Comparison of ENCODE assay signal across 28 cellular contexts in genomic region chr20:45742596-45742995, GRCh38. TPM values are rescaled to one million over a fixed set of nuclear protein-coding genes. Genes with fewer than 3 reads are reported as not detected.
"Had no signal": no experiment of that assay in that cellular context is flagged by ENCODE, and none has a peak within 500 bp of the region (broad histone marks: within the 10 kb centered on the region; RNA-seq: fewer than 3 reads in every experiment).

No MANE protein-coding gene starts in this region.

- H3K27me3 ChIP-seq: suprapubic skin, testis, thyroid gland, tibial artery, tibial nerve, upper lobe of left lung, upper lobe of right lung, uterus, vagina had no signal

- H3K4me3 ChIP-seq: stomach, suprapubic skin, testis, thoracic aorta, thyroid gland, tibial artery, tibial nerve, transverse colon, upper lobe of left lung, upper lobe of right lung, uterus, vagina had no signal

- H3K27ac ChIP-seq: stomach, suprapubic skin, testis, thoracic aorta, thyroid gland, tibial artery, tibial nerve, transverse colon, upper lobe of left lung, upper lobe of right lung, uterus, vagina had no signal

- H3K9me3 ChIP-seq: stomach, suprapubic skin, testis, thoracic aorta, thyroid gland, tibial artery, tibial nerve, transverse colon, upper lobe of left lung, upper lobe of right lung, uterus, vagina had no signal

- DNase-seq: stimulated activated CD4-positive, alpha-beta T cell treated with anti-CD3 and anti-CD28 coated beads, Interleukin-2, amount 100 ng/mL, for 48 hours; stimulated activated CD4-positive, alpha-beta T cell treated with anti-CD3 and anti-CD28 coated beads, Interleukin-4, amount 100 ng/mL, for 1 hour; stimulated activated CD4-positive, alpha-beta T cell treated with anti-CD3 and anti-CD28 coated beads, Interleukin-4, amount 100 ng/mL, for 24 hours; stimulated activated CD4-positive, alpha-beta T cell treated with anti-CD3 and anti-CD28 coated beads, Interleukin-4, amount 100 ng/mL, for 4 hours; stimulated activated CD8-positive, alpha-beta memory T cell treated with anti-CD3 and anti-CD28 coated beads, Interleukin-4, amount 100 ng/mL, for 48 hours; stimulated activated naive B cell treated with anti-CD40 and anti-IgM and Interleukin-4, amounts not matched to agents 10 μg/mL and 1 μg/mL and 100 μg/mL, for 72 hours; stimulated activated naive CD4-positive, alpha-beta T cell; stimulated activated naive CD4-positive, alpha-beta T cell treated with Interleukin-2 at 50 U/mL for 16 hours; stimulated activated naive CD8-positive, alpha-beta T cell treated with anti-CD3 and anti-CD28 coated beads, Interleukin-15, amount 100 ng/mL, for 72 hours; stimulated activated naive CD8-positive, alpha-beta T cell treated with anti-CD3 and anti-CD28 coated beads, Interleukin-15, Interleukin-2, amounts not matched to agents 100 U/mL and 50 U/mL, for 24 hours; stomach; substantia nigra; testis; thyroid gland; tibial artery; transverse colon; upper lobe of left lung; upper lobe of right lung; uterus had no signal

- H3K36me3 ChIP-seq: stomach, suprapubic skin, thoracic aorta, thyroid gland, tibial artery, tibial nerve, transverse colon, upper lobe of left lung, upper lobe of right lung, uterus, vagina had no signal

- H3K4me1 ChIP-seq: stomach, suprapubic skin, testis, thyroid gland, tibial artery, tibial nerve, transverse colon, upper lobe of left lung, upper lobe of right lung, uterus, vagina had no signal

RNA-seq across cellular contexts. Expression of gene SPINT4, which starts 20.4 kb away (rescaled TPM):
- total RNA-seq: stomach, subcutaneous adipose tissue, suprapubic skin, temporal lobe, testis, thoracic aorta, thyroid gland, tibial nerve, transverse colon, upper lobe of left lung, upper lobe of right lung, ureter, urinary bladder, uterus, vagina had no signal
- polyA plus RNA-seq: stomach, thymus, urinary bladder had no signal

RNA-seq across cellular contexts. Expression of gene WFDC10B, which starts 37.8 kb away (rescaled TPM):
- total RNA-seq: subcutaneous adipose tissue, suprapubic skin, temporal lobe, thoracic aorta, thyroid gland, upper lobe of right lung, urinary bladder, uterus, vagina had no signal

RNA-seq across cellular contexts. Expression of gene WFDC13, which starts 40.8 kb away (rescaled TPM):
- total RNA-seq: stomach, subcutaneous adipose tissue, suprapubic skin, temporal lobe, testis, thoracic aorta, thyroid gland, tibial nerve, transverse colon, upper lobe of left lung, upper lobe of right lung, uterus, vagina had no signal
- polyA plus RNA-seq: stomach had no signal

RNA-seq across cellular contexts. Expression of gene WFDC3, which starts 49.1 kb away (rescaled TPM):
- total RNA-seq: subcutaneous adipose tissue, thoracic aorta, vagina had no signal
